30 cellular contexts compared by ENCODE assay signal in genomic region chr14:64816221-64816783, GRCh38.
"Had no signal": no experiment of that assay in that cellular context is flagged by ENCODE, and none has a peak within 500 bp of the region (broad histone marks: within the 10 kb centered on the region; RNA-seq: fewer than 3 reads in every experiment).

No MANE protein-coding gene starts in this region.

- H3K4me3 Mint-ChIP-seq: dendritic cell treated with granulocyte-macrophage colony-stimulating factor and Interleukin-4, amounts not matched to agents 40 ng/mL and 50 ng/mL, for 4 days; endodermal cell; immature natural killer cell; naive thymus-derived CD4-positive, alpha-beta T cell; nephron; neural progenitor cell; stimulated activated memory B cell treated with anti-CD40 and anti-IgM and Interleukin-4, amounts not matched to agents 10 μg/mL and 1 μg/mL and 100 μg/mL, for 72 hours had no signal

- H3K36me3 Mint-ChIP-seq: immature natural killer cell; naive thymus-derived CD4-positive, alpha-beta T cell; neural progenitor cell; stimulated activated memory B cell treated with anti-CD40 and anti-IgM and Interleukin-4, amounts not matched to agents 10 μg/mL and 1 μg/mL and 100 μg/mL, for 72 hours had no signal

- H3K36me3 ChIP-seq: colonic mucosa, neural progenitor cell, prostate gland, sigmoid colon, tibial artery, upper lobe of left lung, uterus had no signal

- H3K27ac ChIP-seq: colonic mucosa, epithelial cell of prostate, neural progenitor cell, prostate gland, sigmoid colon, testis, tibial artery, upper lobe of left lung, uterus had no signal

- ATAC-seq: esophagus mucosa; gastrocnemius medialis; naive thymus-derived CD4-positive, alpha-beta T cell; stimulated activated memory B cell treated with anti-CD40 and anti-IgM and Interleukin-4, amounts not matched to agents 10 μg/mL and 1 μg/mL and 100 μg/mL, for 72 hours; stimulated activated naive CD8-positive, alpha-beta T cell treated with anti-CD3 and anti-CD28 coated beads, Interleukin-15, Interleukin-2, amounts not matched to agents 100 U/mL and 50 U/mL, for 24 hours had no signal

- H3K9me3 ChIP-seq: colonic mucosa, gastrocnemius medialis, prostate gland, sigmoid colon, testis, tibial artery, upper lobe of left lung, uterus had no signal

- H3K4me1 Mint-ChIP-seq: immature natural killer cell had no signal

- H3K4me1 ChIP-seq: colonic mucosa, prostate gland, sigmoid colon, testis, uterus had no signal

- H3K4me3 ChIP-seq: colonic mucosa, gastrocnemius medialis, neural progenitor cell, prostate gland, sigmoid colon, testis, tibial artery, upper lobe of left lung, uterus had no signal

- DNase-seq: central memory CD4-positive, alpha-beta T cell; colonic mucosa; effector CD8-positive, alpha-beta T cell; foreskin fibroblast; gastrocnemius medialis; head of caudate nucleus; hypothalamus; immature natural killer cell; mesendoderm; midbrain; naive thymus-derived CD4-positive, alpha-beta T cell; nucleus accumbens; retina; sigmoid colon; stimulated activated CD4-positive, alpha-beta T cell treated with anti-CD3 and anti-CD28 coated beads, Interleukin-2, amount 100 ng/mL, for 24 hours; stimulated activated CD4-positive, alpha-beta T cell treated with anti-CD3 and anti-CD28 coated beads, Interleukin-4, amount 100 ng/mL, for 24 hours; stimulated activated naive CD8-positive, alpha-beta T cell treated with anti-CD3 and anti-CD28 coated beads, Interleukin-15, Interleukin-2, amounts not matched to agents 100 U/mL and 50 U/mL, for 24 hours; substantia nigra; testis; tibial artery; upper lobe of left lung; uterus had no signal

- H3K9me3 Mint-ChIP-seq: dendritic cell treated with granulocyte-macrophage colony-stimulating factor and Interleukin-4, amounts not matched to agents 40 ng/mL and 50 ng/mL, for 4 days; endodermal cell; immature natural killer cell; naive thymus-derived CD4-positive, alpha-beta T cell; nephron; neural progenitor cell; stimulated activated memory B cell treated with anti-CD40 and anti-IgM and Interleukin-4, amounts not matched to agents 10 μg/mL and 1 μg/mL and 100 μg/mL, for 72 hours had no signal

- H3K27me3 ChIP-seq: colonic mucosa, gastrocnemius medialis, neural progenitor cell, sigmoid colon, testis, tibial artery, upper lobe of left lung, uterus had no signal

- H3K27ac Mint-ChIP-seq: dendritic cell treated with granulocyte-macrophage colony-stimulating factor and Interleukin-4, amounts not matched to agents 40 ng/mL and 50 ng/mL, for 4 days; endodermal cell; immature natural killer cell; naive thymus-derived CD4-positive, alpha-beta T cell; nephron; neural progenitor cell; stimulated activated memory B cell treated with anti-CD40 and anti-IgM and Interleukin-4, amounts not matched to agents 10 μg/mL and 1 μg/mL and 100 μg/mL, for 72 hours had no signal
